ENCODE assay signal across 17 cellular contexts in the genomic region with DNA sequence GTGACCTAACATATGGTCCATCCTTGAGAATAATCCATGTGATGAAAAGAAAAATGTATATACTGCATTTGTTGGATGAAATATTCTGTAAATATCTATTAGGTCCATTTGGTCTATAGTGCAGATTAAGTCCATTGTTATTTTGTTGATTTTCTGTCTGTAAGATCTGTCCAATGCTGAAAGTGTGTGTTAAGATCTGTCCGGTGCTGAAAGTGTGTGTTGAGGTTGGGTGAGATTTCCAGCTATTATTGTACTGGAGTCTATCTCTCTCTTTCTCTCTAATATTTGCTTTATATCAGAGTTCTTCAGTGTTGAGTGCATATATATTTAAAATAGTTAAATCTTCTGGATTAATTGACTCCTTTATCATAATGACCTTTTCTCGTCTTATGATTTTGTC.
"Had no signal": no experiment of that assay in that cellular context is flagged by ENCODE, and none has a peak within 500 bp of the region (broad histone marks: within the 10 kb centered on the region; RNA-seq: fewer than 3 reads in every experiment).

No MANE protein-coding gene starts in this region.

- H3K4me3 ChIP-seq: esophagus squamous epithelium, lower lobe of right lung, thyroid gland had no signal

- H3K36me3 ChIP-seq: esophagus squamous epithelium, lower lobe of right lung, thyroid gland had no signal

- H3K4me1 ChIP-seq: lower lobe of right lung, thyroid gland had no signal

- ATAC-seq: activated CD8-positive, alpha-beta T cell treated with anti-CD3 and anti-CD28 coated beads for 36 hours; activated T-helper 17 cell treated with anti-CD3 and anti-CD28 coated beads, Interleukin-2, amount 50 U/mL, for 72 hours; left cardiac atrium; lower lobe of right lung; stimulated activated naive B cell treated with anti-CD40 and anti-IgM and Interleukin-4, amounts not matched to agents 10 μg/mL and 1 μg/mL and 100 μg/mL, for 72 hours had no signal

- H3K27me3 Mint-ChIP-seq: activated CD4-positive, alpha-beta T cell treated with anti-CD3 and anti-CD28 coated beads, Interleukin-2, amount 10 ng/mL, durations not matched to agents 24 days and 14 days; activated CD8-positive, alpha-beta T cell treated with anti-CD3 and anti-CD28 coated beads for 36 hours; activated naive CD8-positive, alpha-beta T cell treated with anti-CD3 and anti-CD28 coated beads for 36 hours; activated T-helper 17 cell treated with anti-CD3 and anti-CD28 coated beads, Interleukin-2, amount 50 U/mL, for 72 hours; stimulated activated naive B cell treated with anti-CD40 and anti-IgM and Interleukin-4, amounts not matched to agents 10 μg/mL and 1 μg/mL and 100 μg/mL, for 72 hours had no signal

- H3K4me1 Mint-ChIP-seq: activated CD4-positive, alpha-beta T cell treated with anti-CD3 and anti-CD28 coated beads, Interleukin-2, amount 10 ng/mL, durations not matched to agents 24 days and 14 days; activated naive CD8-positive, alpha-beta T cell treated with anti-CD3 and anti-CD28 coated beads for 36 hours; activated T-helper 17 cell treated with anti-CD3 and anti-CD28 coated beads, Interleukin-2, amount 50 U/mL, for 72 hours; mesothelial cell of epicardium; nephron; stimulated activated naive B cell treated with anti-CD40 and anti-IgM and Interleukin-4, amounts not matched to agents 10 μg/mL and 1 μg/mL and 100 μg/mL, for 72 hours had no signal

- H3K36me3 Mint-ChIP-seq: activated naive CD8-positive, alpha-beta T cell treated with anti-CD3 and anti-CD28 coated beads for 36 hours; mesothelial cell of epicardium; stimulated activated naive B cell treated with anti-CD40 and anti-IgM and Interleukin-4, amounts not matched to agents 10 μg/mL and 1 μg/mL and 100 μg/mL, for 72 hours had no signal

- H3K4me3 Mint-ChIP-seq: activated CD4-positive, alpha-beta T cell treated with anti-CD3 and anti-CD28 coated beads, Interleukin-2, amount 10 ng/mL, durations not matched to agents 24 days and 14 days; activated CD8-positive, alpha-beta T cell treated with anti-CD3 and anti-CD28 coated beads for 36 hours; activated naive CD8-positive, alpha-beta T cell treated with anti-CD3 and anti-CD28 coated beads for 36 hours; activated T-helper 17 cell treated with anti-CD3 and anti-CD28 coated beads, Interleukin-2, amount 50 U/mL, for 72 hours; mesothelial cell of epicardium; nephron; stimulated activated naive B cell treated with anti-CD40 and anti-IgM and Interleukin-4, amounts not matched to agents 10 μg/mL and 1 μg/mL and 100 μg/mL, for 72 hours had no signal

- DNase-seq: activated CD4-positive, alpha-beta T cell treated with anti-CD3 and anti-CD28 coated beads, Interleukin-2, amount 10 ng/mL, durations not matched to agents 24 days and 14 days; activated CD8-positive, alpha-beta T cell treated with anti-CD3 and anti-CD28 coated beads for 36 hours; activated naive CD4-positive, alpha-beta T cell; activated naive CD8-positive, alpha-beta T cell treated with anti-CD3 and anti-CD28 coated beads for 36 hours; activated T-cell treated with anti-CD3 and anti-CD28 coated beads, Interleukin-2, amount 50 U/mL, for 1 hour; amygdala; cortex of kidney; effector CD8-positive, alpha-beta T cell; esophagus squamous epithelium; left cardiac atrium; lower lobe of right lung; nucleus accumbens; stimulated activated naive B cell treated with anti-CD40 and anti-IgM and Interleukin-4, amounts not matched to agents 10 μg/mL and 1 μg/mL and 100 μg/mL, for 72 hours; thyroid gland had no signal

- H3K27me3 ChIP-seq: esophagus squamous epithelium, thyroid gland had no signal

- H3K27ac ChIP-seq: esophagus squamous epithelium, lower lobe of right lung, thyroid gland had no signal

- H3K9me3 ChIP-seq: esophagus squamous epithelium, lower lobe of right lung, thyroid gland had no signal

- H3K27ac Mint-ChIP-seq: activated CD4-positive, alpha-beta T cell treated with anti-CD3 and anti-CD28 coated beads, Interleukin-2, amount 10 ng/mL, durations not matched to agents 24 days and 14 days; activated CD8-positive, alpha-beta T cell treated with anti-CD3 and anti-CD28 coated beads for 36 hours; activated naive CD8-positive, alpha-beta T cell treated with anti-CD3 and anti-CD28 coated beads for 36 hours; activated T-helper 17 cell treated with anti-CD3 and anti-CD28 coated beads, Interleukin-2, amount 50 U/mL, for 72 hours; mesothelial cell of epicardium; nephron; stimulated activated naive B cell treated with anti-CD40 and anti-IgM and Interleukin-4, amounts not matched to agents 10 μg/mL and 1 μg/mL and 100 μg/mL, for 72 hours had no signal
